7 cellular contexts compared by ENCODE assay signal in the genomic region with DNA sequence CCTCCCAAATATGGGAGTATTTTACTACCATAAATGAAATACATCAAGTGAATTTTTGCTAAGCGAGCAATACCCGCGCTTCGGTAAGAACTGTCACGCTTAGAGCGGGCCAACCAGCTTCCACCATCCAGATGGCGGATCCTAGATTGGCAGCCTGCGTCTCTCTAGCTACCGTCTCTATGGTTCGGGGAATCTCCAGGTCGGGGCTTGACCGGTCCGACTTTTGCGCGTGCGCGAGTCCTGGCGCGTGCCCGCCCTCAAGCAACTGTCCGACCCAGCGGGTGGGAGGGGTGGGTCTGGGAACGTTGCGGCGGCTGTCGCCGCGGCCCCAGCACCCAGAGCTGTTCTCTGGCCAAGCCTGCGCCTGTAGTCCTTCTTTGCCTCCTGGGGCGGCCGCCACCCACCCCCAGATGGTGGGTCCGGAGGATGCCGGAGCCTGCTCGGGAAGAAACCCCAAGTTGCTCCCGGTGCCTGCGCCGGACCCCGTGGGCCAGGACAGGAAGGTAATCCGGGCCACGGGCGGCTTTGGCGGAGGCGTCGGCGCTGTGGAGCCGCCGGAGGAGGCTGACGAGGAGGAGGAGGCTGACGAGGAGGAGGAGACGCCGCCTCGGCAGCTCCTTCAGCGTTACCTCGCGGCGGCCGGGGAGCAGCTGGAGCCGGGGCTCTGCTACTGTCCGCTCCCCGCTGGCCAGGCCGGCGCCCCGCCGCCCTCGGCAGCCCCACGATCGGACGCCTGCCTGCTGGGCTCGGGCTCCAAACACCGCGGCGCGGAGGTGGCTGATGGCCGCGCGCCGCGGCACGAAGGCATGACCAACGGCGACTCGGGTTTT. TPM values are rescaled to one million over a fixed set of nuclear protein-coding genes. Genes with fewer than 3 reads are reported as not detected.
A peak's percentile ranks its signal among the peaks of the same experiment; 100 is the strongest.
DNase-seq lines count a peak whose midpoint lies in the region; ATAC-seq and TF ChIP-seq lines count a peak whose summit lies in the region.

Gene TBC1D12, plus strand, starts transcription at position 338 of the 830 bp plus-strand sequence. Its CDS starts 73 bp downstream, at position 411.

- H3K4me3 ChIP-seq in SK-N-MC, result peak within 1 kb of the TSS; percentile 76

- no peaks in the 10 kb centered on the region for H3K9me3 ChIP-seq in SK-N-MC (ENCODE audit: low read depth, low read length)

- H3K36me3 ChIP-seq in SK-N-MC (ENCODE audit: insufficient read depth, low read length), result no peaks in the 10 kb centered on the region

- ATAC-seq in HG02588 (IDR thresholded peaks at IDR 0.05; ENCODE audit: unreplicated experiment), result peak; percentile 68

- TF ChIP-seq POLR2A in GM15510 (IDR thresholded peaks at IDR 0.05; ENCODE audit: borderline replicate concordance, extremely low read depth, insufficient read length), result peak; percentile 57

- H3K9ac ChIP-seq in SK-N-MC (ENCODE audit: insufficient read length), result peak within 1 kb of the TSS; percentile 26

- H3K27ac ChIP-seq in SK-N-MC, result no peak within 1 kb of the TSS

- DNase-seq in NCI-H1092 (lab: John Stamatoyannopoulos, UW), result peak; percentile 89
- no peak for DNase-seq in SK-N-MC (ENCODE audit: low read depth, low spot score)
- DNase-seq in brain pericyte (ENCODE audit: low read depth, low spot score), result peak; percentile 85
- DNase-seq in iPS DF 4.7 (ENCODE audit: extremely low read depth, low spot score), result peak; percentile 89
- peak; percentile 93 for DNase-seq in renal cortical epithelial cell (ENCODE audit: low read depth)

RNA-seq across cellular contexts. Expression of gene TBC1D12, which starts in this region (rescaled TPM):
- 16.5 and 18.4 TPM in 2 replicates for total RNA-seq in renal cortical epithelial cell
